In the genomic region with DNA sequence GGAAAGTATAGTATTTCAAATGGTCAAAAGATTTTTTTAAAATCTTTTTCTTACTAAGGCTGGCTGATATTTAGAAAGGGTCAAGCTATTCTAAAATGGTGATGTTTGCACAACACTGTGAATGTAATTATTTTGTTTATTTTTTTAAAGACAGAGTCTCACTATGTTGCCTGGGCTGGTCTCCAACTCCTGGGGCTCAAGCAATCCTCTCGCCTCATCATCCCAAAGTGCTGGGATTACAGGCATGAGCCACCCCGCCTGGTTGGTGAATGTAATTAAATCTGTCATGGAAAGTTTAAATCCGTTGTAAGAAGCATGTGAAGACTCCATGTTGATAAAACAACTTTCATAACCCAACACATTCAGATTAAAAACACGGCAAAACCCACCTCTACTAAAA, we compare ENCODE assay signal across 13 cellular contexts. TPM values are rescaled to one million over a fixed set of nuclear protein-coding genes. Genes with fewer than 3 reads are reported as not detected.
DNase-seq lines count a peak whose midpoint lies in the region; ATAC-seq, FAIRE-seq and TF ChIP-seq lines count a peak whose summit lies in the region.
"Had no signal": no experiment of that assay in that cellular context is flagged by ENCODE, and none has a peak within 500 bp of the region (broad histone marks: within the 10 kb centered on the region; RNA-seq: fewer than 3 reads in every experiment).

No MANE protein-coding gene starts in this region.

- peaks cover 13% of the 10 kb centered on the region; the same call in 1 of the 2 replicates for H4K20me1 ChIP-seq in OCI-LY7 (ENCODE audit: insufficient read depth, low read length)

- H3K79me2 ChIP-seq in OCI-LY7 (ENCODE audit: insufficient read depth, low read depth, low read length): peaks cover 57% of the 10 kb centered on the region

- peak overlapping the region; percentile 87; the same call in 1 of the 2 replicates for H3K4me2 ChIP-seq in OCI-LY7 (ENCODE audit: low read length)

- POLR2A ChIA-PET in OCI-LY7 (lab: Charles Lee): interaction anchor here (1.2 kb wide), 1 partner anchor 274 kb away, joined by 4 read pairs; a partner anchor contains a TSS

- intact Hi-C loops in OCI-LY7 (cut with micrococcal nuclease; ENCODE audit: unreplicated experiment): loop anchor here (5.0 kb wide), 1 partner anchor 274 kb away; a partner anchor contains a TSS

- FAIRE-seq in endometrium (lab: Jason Lieb, UNC): peak; percentile 50

- no peak overlapping the region for H2AFZ ChIP-seq in OCI-LY7 (ENCODE audit: low read length)

- DNase-seq in GM03348 (ENCODE audit: low spot score) (peak; percentile 16), OCI-LY7 (ENCODE audit: low spot score) (no peak), progenitor cell of endocrine pancreas (ENCODE audit: low spot score, unreplicated experiment) (no peak), midbrain (lab: John Stamatoyannopoulos, UW) (no peak), NAMALWA (ENCODE audit: low spot score) (no peak), SHP77 (lab: John Stamatoyannopoulos, UW) (no peak)
- DNase-seq in effector memory CD8-positive, alpha-beta T cell: no peak
- DNase-seq: DMS79 treated with DMSO at 0.1 percent for 48 hours; effector CD8-positive, alpha-beta T cell; left colon; NCI-H345; sigmoid colon had no signal

- no peak overlapping the region for H3K27ac ChIP-seq in OCI-LY7 (ENCODE audit: low read depth, low read length, poor library complexity, severe bottlenecking)

- H3K4me3 Mint-ChIP-seq in progenitor cell of endocrine pancreas (ENCODE audit: low read depth): peak overlapping the region; percentile 94
- H3K4me3 Mint-ChIP-seq in effector memory CD8-positive, alpha-beta T cell: no peak overlapping the region

- H3K9me3 ChIP-seq in OCI-LY7 (ENCODE audit: low read length): no peaks in the 10 kb centered on the region
- H3K9me3 ChIP-seq: sigmoid colon had no signal

- no peaks in the 10 kb centered on the region for H3K9me2 ChIP-seq in OCI-LY7 (ENCODE audit: insufficient read depth, low read length)

- no peaks in the 10 kb centered on the region for H3K9me3 Mint-ChIP-seq in progenitor cell of endocrine pancreas (ENCODE audit: low read depth)
- H3K9me3 Mint-ChIP-seq in effector memory CD8-positive, alpha-beta T cell: no peaks in the 10 kb centered on the region

- peaks cover 19% of the 10 kb centered on the region for H3K36me3 Mint-ChIP-seq in progenitor cell of endocrine pancreas (ENCODE audit: insufficient read depth)
- peaks cover 8% of the 10 kb centered on the region for H3K36me3 Mint-ChIP-seq in effector memory CD8-positive, alpha-beta T cell (ENCODE audit: insufficient read depth)

- peak overlapping the region; percentile 94 for H3K4me3 ChIP-seq in OCI-LY7 (ENCODE audit: low read depth, low read length, poor library complexity, severe bottlenecking)
- H3K4me3 ChIP-seq: sigmoid colon had no signal

- peaks cover 25% of the 10 kb centered on the region for H3K4me1 ChIP-seq in OCI-LY7 (ENCODE audit: insufficient read depth, low read length, poor library complexity, severe bottlenecking)

- BruUV-seq in OCI-LY7 (replicated peaks; lab: Mats Ljungman, UMichigan): no TSS peak

- ATAC-seq in effector memory CD8-positive, alpha-beta T cell (replicated peaks): no peak
- ATAC-seq: left colon had no signal

- peaks cover 27% of the 10 kb centered on the region for H3K4me1 Mint-ChIP-seq in progenitor cell of endocrine pancreas (ENCODE audit: low read depth)
- peaks cover 16% of the 10 kb centered on the region in 2 donors for H3K4me1 Mint-ChIP-seq in effector memory CD8-positive, alpha-beta T cell (ENCODE audit: low read depth in 2 of 2)

- TF ChIP-seq CTCF in OCI-LY7 (conservative IDR thresholded peaks at IDR 0.05; ENCODE audit: low read length) (no peak), progenitor cell of endocrine pancreas (IDR thresholded peaks at IDR 0.05; ENCODE audit: unreplicated experiment) (no peak)

- peaks cover 29% of the 10 kb centered on the region for H3K36me3 ChIP-seq in OCI-LY7 (ENCODE audit: insufficient read depth, low read length)
- H3K36me3 ChIP-seq: sigmoid colon had no signal

- H3K27ac Mint-ChIP-seq in progenitor cell of endocrine pancreas: peak overlapping the region; percentile 78
- no peak overlapping the region for H3K27ac Mint-ChIP-seq in effector memory CD8-positive, alpha-beta T cell

- CTCF ChIA-PET in OCI-LY7 (lab: Charles Lee; ENCODE audit: unreplicated experiment): no interaction called here

- no peaks in the 10 kb centered on the region for H3K27me3 Mint-ChIP-seq in progenitor cell of endocrine pancreas
- no peaks in the 10 kb centered on the region for H3K27me3 Mint-ChIP-seq in effector memory CD8-positive, alpha-beta T cell

RNA-seq across cellular contexts. Expression of a gene that starts 2.6 kb away (rescaled TPM):
- total RNA-seq in OCI-LY7 (2014; rRNA removed; shearing (Covaris generic)): 14.7 and 16.0 TPM in 2 replicates
- total RNA-seq in OCI-LY7 (2022) (19.4 and 19.8 TPM in 2 replicates), progenitor cell of endocrine pancreas (69.6 and 72.7 TPM in 2 replicates)
